9 cellular contexts compared by ENCODE assay signal in genomic region chr16:53501216-53501859, GRCh38. TPM values are rescaled to one million over a fixed set of nuclear protein-coding genes. Genes with fewer than 3 reads are reported as not detected.
DNase-seq lines count a peak whose midpoint lies in the region; ATAC-seq and TF ChIP-seq lines count a peak whose summit lies in the region.
"Had no signal": no experiment of that assay in that cellular context is flagged by ENCODE, and none has a peak within 500 bp of the region (broad histone marks: within the 10 kb centered on the region; RNA-seq: fewer than 3 reads in every experiment).

No MANE protein-coding gene starts in this region.

- no peaks in the 10 kb centered on the region for H3K27me3 Mint-ChIP-seq in chondrocyte (ENCODE audit: low read depth)

- peaks cover 8% of the 10 kb centered on the region for H3K36me3 Mint-ChIP-seq in chondrocyte (ENCODE audit: low read depth)

- H3K27ac Mint-ChIP-seq in chondrocyte (ENCODE audit: unreplicated experiment), result peak overlapping the region; percentile 67

- H3K79me2 ChIP-seq in Karpas-422 (ENCODE audit: low read length), result no peaks in the 10 kb centered on the region

- ATAC-seq in HG03442 (IDR thresholded peaks at IDR 0.05; ENCODE audit: unreplicated experiment) (no peak), GM21576 (IDR thresholded peaks at IDR 0.05; ENCODE audit: unreplicated experiment) (no peak)

- in situ Hi-C loops in GM13976 (cut with MboI; ENCODE audit: low sequenced_read_pairs, unreplicated experiment), result no loop called here

- no peaks in the 10 kb centered on the region for H3K27me3 ChIP-seq in Karpas-422 (ENCODE audit: low read length)
- H3K27me3 ChIP-seq in mucosa of stomach (ENCODE audit: control insufficient read depth, insufficient read depth, low read length), result no peaks in the 10 kb centered on the region

- H3K9me3 Mint-ChIP-seq in chondrocyte (ENCODE audit: low read depth), result no peaks in the 10 kb centered on the region

- no peaks in the 10 kb centered on the region; the same call in 1 of the 2 replicates for H4K20me1 ChIP-seq in Karpas-422 (ENCODE audit: insufficient read depth, low read depth, low read length)

- peaks cover 30% of the 10 kb centered on the region for H3K4me1 Mint-ChIP-seq in chondrocyte (ENCODE audit: low read depth)

- H3K4me1 ChIP-seq in Karpas-422 (ENCODE audit: low read length) (peaks cover 21% of the 10 kb centered on the region), mucosa of stomach (ENCODE audit: control insufficient read depth, insufficient read depth, low read length) (peaks cover 22% of the 10 kb centered on the region)

- no peaks in the 10 kb centered on the region for H3K9me2 ChIP-seq in Karpas-422 (replicated peaks; ENCODE audit: insufficient read depth, low read length)

- no peak overlapping the region for H3K27ac ChIP-seq in Karpas-422 (ENCODE audit: low read length)

- H3K9ac ChIP-seq in Karpas-422 (ENCODE audit: low read length) (0 out of 2 replicates have a peak overlapping the region, but pooled peaks have one; percentile 82), mucosa of stomach (ENCODE audit: low read length) (peak overlapping the region; percentile 60)

- H3K36me3 ChIP-seq in Karpas-422 (ENCODE audit: insufficient read depth, low read length) (no peaks in the 10 kb centered on the region; the same call in 1 of the 2 replicates), mucosa of stomach (ENCODE audit: control insufficient read depth, insufficient read depth, low read length) (no peaks in the 10 kb centered on the region)

- POLR2A ChIA-PET in AG04449 (lab: Yijun Ruan, JAX), result no interaction called here

- peak overlapping the region; percentile 96 for H3K4me3 Mint-ChIP-seq in chondrocyte (ENCODE audit: unreplicated experiment)

- TF ChIP-seq CTCF in AG04449 (IDR thresholded peaks at IDR 0.05; ENCODE audit: insufficient read depth, low read length, missing control alignments), result no peak
- TF ChIP-seq CTCF in chondrocyte (IDR thresholded peaks at IDR 0.05), result no peak
- no peak for TF ChIP-seq CTCF in GM13976 (IDR thresholded peaks at IDR 0.05; ENCODE audit: borderline replicate concordance, control extremely low read depth, extremely low read depth, insufficient read depth, missing control alignments)

- H3K4me3 ChIP-seq in AG04449 (ENCODE audit: low read depth, low read length) (peak overlapping the region; percentile 83; the same call in 1 of the 2 replicates), Karpas-422 (ENCODE audit: low read length) (peak overlapping the region; percentile 81; the same call in 1 of the 2 replicates), mucosa of stomach (ENCODE audit: low read length) (no peak overlapping the region)

- no peak overlapping the region for H2AFZ ChIP-seq in Karpas-422 (ENCODE audit: low read length)

- peak overlapping the region; percentile 93 for H3K4me2 ChIP-seq in Karpas-422 (ENCODE audit: low read depth, low read length, poor library complexity, severe bottlenecking)

- CTCF ChIA-PET in AG04449 (lab: Yijun Ruan, JAX), result interaction anchor here (0.8 kb wide), 1 partner anchor 9 kb away, joined by 4 read pairs; no protein-coding TSS in a partner anchor

- no peak for DNase-seq in AG04449 (ENCODE audit: low read depth, low spot score)
- DNase-seq in Karpas-422, result no peak
- DNase-seq in chondrocyte (ENCODE audit: low spot score), result no peak
- no peak for DNase-seq in GM13976 (ENCODE audit: low spot score)
- DNase-seq in AG08396 (ENCODE audit: low spot score), result no peak
- DNase-seq: central memory CD4-positive, alpha-beta T cell had no signal

- H3K9me3 ChIP-seq in Karpas-422 (ENCODE audit: low read length), result no peaks in the 10 kb centered on the region
- H3K9me3 ChIP-seq in mucosa of stomach (ENCODE audit: control insufficient read depth, low read length), result no peaks in the 10 kb centered on the region

RNA-seq across cellular contexts. Expression of gene AKTIP, which starts 1.7 kb away (rescaled TPM):
- 9.0 and 15.8 TPM in 2 replicates for total RNA-seq in Karpas-422 (2014; rRNA removed; shearing (Covaris generic); ENCODE audit: low replicate concordance)
- 33.2 to 42.1 TPM (median 36.1 TPM) in 3 replicates for total RNA-seq in chondrocyte
